In genomic region chr14:32702571-32702970, GRCh38 we compare ENCODE assay signal across 8 cellular contexts.
A peak's percentile ranks its signal among the peaks of the same experiment; 100 is the strongest.
DNase-seq lines count a peak whose midpoint lies in the region; ATAC-seq and TF ChIP-seq lines count a peak whose summit lies in the region.

No MANE protein-coding gene starts in this region.

- intact Hi-C loops in heart left ventricle (cut with DNase I) = loop anchor here in 5 of 10 donors (10.0 kb wide), 4 partner anchors 108 to 292 kb away; no protein-coding TSS in a partner anchor
- intact Hi-C loops in sigmoid colon (cut with DNase I) = loop anchor here (5.0 to 10.0 kb wide), 2 partner anchors 55 to 752 kb away; no protein-coding TSS in a partner anchor

- TF ChIP-seq POLR2A in heart left ventricle (IDR thresholded peaks at IDR 0.05) = peak in 1 of 2 donors; percentile 26
- no peak for TF ChIP-seq POLR2A in sigmoid colon (IDR thresholded peaks at IDR 0.05)

- peak; percentile 8 to 22 for DNase-seq in activated CD4-positive, alpha-beta T cell treated with anti-CD3 and anti-CD28 coated beads, Interleukin-2, amount 50 U/mL, for 48 hours
- DNase-seq in heart left ventricle = peak; percentile 42 to 73 (median 50)
- peak; percentile 76 for DNase-seq in sigmoid colon
- DNase-seq in OCI-M2 (lab: John Stamatoyannopoulos, UW; ENCODE audit: unreplicated experiment) = no peak
- DNase-seq in NCI-H1092 treated with DMSO at 0.1 percent for 48 hours (lab: John Stamatoyannopoulos, UW) = no peak
- no peak for DNase-seq in HuH-7.5 (ENCODE audit: low spot score)

- TF ChIP-seq CTCF in heart left ventricle (IDR thresholded peaks at IDR 0.05) (no peak), sigmoid colon (IDR thresholded peaks at IDR 0.05) (no peak)

- H3K4me3 ChIP-seq in heart left ventricle (peak overlapping the region in 2 of 12 donors; percentile 10 to 27), sigmoid colon (no peak overlapping the region)

- peaks cover 0 to 35% (median 28%) of the 10 kb centered on the region in 12 donors for H3K4me1 ChIP-seq in heart left ventricle
- peaks cover 0 to 41% (median 24%) of the 10 kb centered on the region in 4 donors for H3K4me1 ChIP-seq in sigmoid colon

- TF ChIP-seq EP300 in sigmoid colon (IDR thresholded peaks at IDR 0.05) = no peak

- H3K27ac ChIP-seq in heart left ventricle = peak overlapping the region; percentile 30 to 95 (median 72)
- peak overlapping the region; percentile 72 to 83 (median 81) for H3K27ac ChIP-seq in sigmoid colon

- H3K36me3 ChIP-seq in heart left ventricle = peaks cover 0 to 7% (median 0%) of the 10 kb centered on the region in 9 donors
- H3K36me3 ChIP-seq in sigmoid colon = no peaks in the 10 kb centered on the region

- H3K27me3 ChIP-seq in heart left ventricle (no peaks in the 10 kb centered on the region), sigmoid colon (no peaks in the 10 kb centered on the region)

- H3K9me3 ChIP-seq in heart left ventricle (peaks cover 0 to 2% (median 0%) of the 10 kb centered on the region in 12 donors), sigmoid colon (no peaks in the 10 kb centered on the region)

- ATAC-seq in GM18499 (IDR thresholded peaks at IDR 0.05; ENCODE audit: insufficient read depth, unreplicated experiment) = peak; percentile 77
- ATAC-seq in HG02759 (IDR thresholded peaks at IDR 0.05; ENCODE audit: unreplicated experiment) = peak; percentile 84
- ATAC-seq in heart left ventricle = peak; percentile 79 to 93 (median 90)

- WGBS in heart left ventricle, 4 donors = 3 to 20% (median 8%) methylated on average over 8 of the region's 8 CpGs
- 63 to 80% methylated on average over 8 of the region's 8 CpGs for WGBS in sigmoid colon, 2 donors

Comparison
In these comparisons a context has a peak if more than half of its experiments do, and no peak if none do; other contexts are left out.
1. DNase-seq: peak in activated CD4-positive, alpha-beta T cell treated with anti-CD3 and anti-CD28 coated beads, Interleukin-2, amount 50 U/mL, for 48 hours (2 of 2), heart left ventricle (5 of 5) and sigmoid colon (single experiment); none in OCI-M2 (single experiment), NCI-H1092 treated with DMSO at 0.1 percent for 48 hours (single experiment) and HuH-7.5 (single experiment).
2. Peak in every context shown above with its lines, with median percentiles within 50 percentile points of each other: ATAC-seq.